Comparison of ENCODE assay signal across 21 cellular contexts in the genomic region with DNA sequence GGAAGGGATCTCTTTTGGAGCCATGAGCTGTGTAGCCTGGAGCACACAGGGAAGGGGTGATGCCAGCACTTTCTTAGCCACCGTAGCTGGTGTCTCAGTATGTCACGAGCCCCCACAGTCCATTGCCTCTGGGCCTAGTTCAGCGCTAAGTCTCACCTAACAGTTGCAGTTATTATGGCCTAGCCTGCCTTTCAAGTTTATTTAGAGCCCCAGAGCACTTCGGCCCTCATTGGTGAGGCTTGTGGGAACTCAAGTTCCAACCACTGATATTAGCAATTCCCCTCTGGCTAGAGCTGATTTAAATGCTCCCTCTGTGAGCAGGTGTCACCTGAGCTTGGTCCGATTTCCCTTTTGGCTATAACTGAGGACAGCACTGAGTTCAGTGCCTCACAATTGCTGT.
"Had no signal": no experiment of that assay in that cellular context is flagged by ENCODE, and none has a peak within 500 bp of the region (broad histone marks: within the 10 kb centered on the region; RNA-seq: fewer than 3 reads in every experiment).

No MANE protein-coding gene starts in this region.

- DNase-seq: stimulated activated CD4-positive, alpha-beta T cell treated with anti-CD3 and anti-CD28 coated beads, Interleukin-2, amount 100 ng/mL, for 48 hours; stimulated activated CD4-positive, alpha-beta T cell treated with anti-CD3 and anti-CD28 coated beads, Interleukin-4, amount 100 ng/mL, for 1 hour; stimulated activated CD4-positive, alpha-beta T cell treated with anti-CD3 and anti-CD28 coated beads, Interleukin-4, amount 100 ng/mL, for 24 hours; stimulated activated CD4-positive, alpha-beta T cell treated with anti-CD3 and anti-CD28 coated beads, Interleukin-4, amount 100 ng/mL, for 4 hours; stimulated activated CD8-positive, alpha-beta memory T cell treated with anti-CD3 and anti-CD28 coated beads, Interleukin-4, amount 100 ng/mL, for 48 hours; stimulated activated naive B cell treated with anti-CD40 and anti-IgM and Interleukin-4, amounts not matched to agents 10 μg/mL and 1 μg/mL and 100 μg/mL, for 72 hours; stimulated activated naive CD4-positive, alpha-beta T cell; stimulated activated naive CD4-positive, alpha-beta T cell treated with Interleukin-2 at 50 U/mL for 16 hours; stimulated activated naive CD8-positive, alpha-beta T cell treated with anti-CD3 and anti-CD28 coated beads, Interleukin-15, amount 100 ng/mL, for 72 hours; stimulated activated naive CD8-positive, alpha-beta T cell treated with anti-CD3 and anti-CD28 coated beads, Interleukin-15, Interleukin-2, amounts not matched to agents 100 U/mL and 50 U/mL, for 24 hours; stomach; substantia nigra; testis; thyroid gland; tibial artery; transverse colon; upper lobe of left lung; upper lobe of right lung; uterus had no signal

- ATAC-seq: stimulated activated effector memory CD8-positive, alpha-beta T cell treated with anti-CD3 and anti-CD28 coated beads, Interleukin-12 subunit alpha, Interleukin-12 subunit beta, amount 100 ng/mL, for 72 hours; stimulated activated memory B cell treated with anti-CD40 and anti-IgM and Interleukin-4, amounts not matched to agents 10 μg/mL and 1 μg/mL and 100 μg/mL, for 72 hours; stimulated activated naive CD8-positive, alpha-beta T cell treated with anti-CD3 and anti-CD28 coated beads, Interleukin-15, amount 100 ng/mL, for 72 hours; stimulated activated naive CD8-positive, alpha-beta T cell treated with anti-CD3 and anti-CD28 coated beads, Interleukin-15, Interleukin-2, amounts not matched to agents 100 U/mL and 50 U/mL, for 24 hours; upper lobe of right lung had no signal
